Comparison of ENCODE assay signal across 27 cellular contexts in genomic region chr2:3553946-3554345, GRCh38. TPM values are rescaled to one million over a fixed set of nuclear protein-coding genes. Genes with fewer than 3 reads are reported as not detected.
"Had no signal": no experiment of that assay in that cellular context is flagged by ENCODE, and none has a peak within 500 bp of the region (broad histone marks: within the 10 kb centered on the region; RNA-seq: fewer than 3 reads in every experiment).

No MANE protein-coding gene starts in this region.

- H3K9me3 ChIP-seq: heart right ventricle, left ventricle myocardium inferior, mucosa of descending colon, pancreas, prostate gland, sigmoid colon, spleen, tibial nerve, uterus had no signal

- H3K9me3 Mint-ChIP-seq: naive thymus-derived CD4-positive, alpha-beta T cell; natural killer cell treated with Interleukin-12 subunit alpha and Interleukin-12 subunit beta and Interleukin-15 and Interleukin-18, amount 100 ng/mL, for 72 hours; stimulated activated naive CD8-positive, alpha-beta T cell treated with anti-CD3 and anti-CD28 coated beads, Interleukin-15, Interleukin-2, amounts not matched to agents 100 ng/mL and 50 ng/mL, for 24 hours; type B pancreatic cell had no signal

- H3K4me1 ChIP-seq: prostate gland, uterus had no signal

- H2AFZ ChIP-seq: hepatocyte had no signal

- H3K36me3 ChIP-seq: uterus had no signal

- H3K27me3 Mint-ChIP-seq: naive thymus-derived CD4-positive, alpha-beta T cell; natural killer cell treated with Interleukin-12 subunit alpha and Interleukin-12 subunit beta and Interleukin-15 and Interleukin-18, amount 100 ng/mL, for 72 hours; stimulated activated naive CD8-positive, alpha-beta T cell treated with anti-CD3 and anti-CD28 coated beads, Interleukin-15, Interleukin-2, amounts not matched to agents 100 ng/mL and 50 ng/mL, for 24 hours; type B pancreatic cell had no signal

- ATAC-seq: heart right ventricle; mucosa of descending colon; naive thymus-derived CD4-positive, alpha-beta T cell; natural killer cell treated with Interleukin-12 subunit alpha and Interleukin-12 subunit beta and Interleukin-15 and Interleukin-18, amount 100 ng/mL, for 72 hours; pancreas; right cardiac atrium had no signal

- H3K4me3 ChIP-seq: heart right ventricle, hepatocyte, left ventricle myocardium inferior, lung, mucosa of descending colon, pancreas, prostate gland, sigmoid colon, spleen, tibial nerve, uterus had no signal

- H3K27me3 ChIP-seq: heart right ventricle, hepatocyte, pancreas, sigmoid colon, spleen, tibial nerve, uterus had no signal

- DNase-seq: heart right ventricle; islet precursor cell; left ventricle myocardium inferior; mesendoderm; midbrain; mucosa of descending colon; naive thymus-derived CD4-positive, alpha-beta T cell; nucleus accumbens; pancreas; retina; right cardiac atrium; sigmoid colon; small intestine; spleen; stimulated activated CD4-positive, alpha-beta T cell treated with anti-CD3 and anti-CD28 coated beads, Interleukin-1b, Interleukin-23, amount 100 ng/mL, for 48 hours; stimulated activated CD4-positive, alpha-beta T cell treated with anti-CD3 and anti-CD28 coated beads, Interleukin-2, amount 100 ng/mL, for 48 hours; stimulated activated naive CD4-positive, alpha-beta T cell; uterus had no signal

- H3K4me2 ChIP-seq: hepatocyte had no signal

- H3K27ac Mint-ChIP-seq: natural killer cell treated with Interleukin-12 subunit alpha and Interleukin-12 subunit beta and Interleukin-15 and Interleukin-18, amount 100 ng/mL, for 72 hours; stimulated activated naive CD8-positive, alpha-beta T cell treated with anti-CD3 and anti-CD28 coated beads, Interleukin-15, Interleukin-2, amounts not matched to agents 100 ng/mL and 50 ng/mL, for 24 hours; type B pancreatic cell had no signal

- H3K27ac ChIP-seq: heart right ventricle, hepatocyte, left ventricle myocardium inferior, pancreas, prostate gland, sigmoid colon, tibial nerve, uterus had no signal

- H3K4me3 Mint-ChIP-seq: naive thymus-derived CD4-positive, alpha-beta T cell; natural killer cell treated with Interleukin-12 subunit alpha and Interleukin-12 subunit beta and Interleukin-15 and Interleukin-18, amount 100 ng/mL, for 72 hours; stimulated activated naive CD8-positive, alpha-beta T cell treated with anti-CD3 and anti-CD28 coated beads, Interleukin-15, Interleukin-2, amounts not matched to agents 100 ng/mL and 50 ng/mL, for 24 hours had no signal

RNA-seq across cellular contexts. Expression of gene COLEC11, which starts 41.0 kb away (rescaled TPM):
- total RNA-seq: kidney epithelial cell, myocyte had no signal
